In genomic region chr20:38770970-38771369, GRCh38 we compare ENCODE assay signal across 32 cellular contexts. TPM values are rescaled to one million over a fixed set of nuclear protein-coding genes. Genes with fewer than 3 reads are reported as not detected.
"Had no signal": no experiment of that assay in that cellular context is flagged by ENCODE, and none has a peak within 500 bp of the region (broad histone marks: within the 10 kb centered on the region; RNA-seq: fewer than 3 reads in every experiment).

No MANE protein-coding gene starts in this region.

- H3K4me3 ChIP-seq: colonic mucosa, esophagus squamous epithelium, heart right ventricle, left lung, mucosa of descending colon, prostate gland, right atrium auricular region, sigmoid colon, thoracic aorta, tibial nerve, upper lobe of right lung, uterus had no signal

- H3K9me3 ChIP-seq: colonic mucosa, mucosa of descending colon, prostate gland, sigmoid colon, thoracic aorta, upper lobe of right lung, uterus had no signal

- DNase-seq: colonic mucosa; dermis blood vessel endothelial cell; effector memory CD4-positive, alpha-beta T cell; erythroblast; esophagus squamous epithelium; foreskin melanocyte; glutamatergic neuron; heart right ventricle; hypothalamus; left lung; mesenchymal stem cell; mucosa of descending colon; naive B cell; sigmoid colon; stimulated activated CD4-positive, alpha-beta T cell treated with anti-CD3 and anti-CD28 coated beads, Interleukin-2, amount 100 ng/mL, for 24 hours; stimulated activated CD4-positive, alpha-beta T cell treated with anti-CD3 and anti-CD28 coated beads, Interleukin-4, amount 100 ng/mL, for 24 hours; upper lobe of right lung; uterus had no signal

- ATAC-seq: heart right ventricle; left lung; mucosa of descending colon; stimulated activated memory B cell treated with anti-CD40 and anti-IgM and Interleukin-4, amounts not matched to agents 10 μg/mL and 1 μg/mL and 100 μg/mL, for 72 hours; upper lobe of right lung had no signal

- H3K27ac ChIP-seq: colonic mucosa, esophagus squamous epithelium, heart right ventricle, left lung, prostate gland, right atrium auricular region, sigmoid colon, thoracic aorta, tibial nerve, upper lobe of right lung, uterus had no signal

- H3K36me3 ChIP-seq: colonic mucosa, uterus had no signal

- H3K27me3 ChIP-seq: colonic mucosa, esophagus squamous epithelium, heart right ventricle, left lung, right atrium auricular region, sigmoid colon, tibial nerve, upper lobe of right lung, uterus had no signal

- FAIRE-seq: endometrium, keratinocyte had no signal

- H3K4me1 ChIP-seq: colonic mucosa, left lung, prostate gland, right atrium auricular region, sigmoid colon, tibial nerve, upper lobe of right lung, uterus had no signal

RNA-seq across cellular contexts. Expression of gene PPP1R16B, which starts 34.5 kb away (rescaled TPM):
- total RNA-seq: chondrocyte, mesothelial cell of epicardium, osteoblast had no signal
- polyA plus RNA-seq: keratinocyte had no signal

RNA-seq across cellular contexts. Expression of gene SLC32A1, which starts 46.7 kb away (rescaled TPM):
- total RNA-seq: chondrocyte; colonic mucosa; dermis blood vessel endothelial cell; esophagus squamous epithelium; heart right ventricle; left lung; lower leg skin; lung microvascular endothelial cell; mesothelial cell of epicardium; natural killer cell treated with Interleukin-12 subunit alpha and Interleukin-12 subunit beta and Interleukin-15 and Interleukin-18, amount 100 ng/mL, for 72 hours; osteoblast; prostate gland; right atrium auricular region; sigmoid colon; skeletal muscle tissue; thoracic aorta; tibial nerve; upper lobe of right lung; uterus had no signal
- polyA plus RNA-seq: heart right ventricle, keratinocyte had no signal
